Comparison of ENCODE assay signal across 9 cellular contexts in the genomic region with DNA sequence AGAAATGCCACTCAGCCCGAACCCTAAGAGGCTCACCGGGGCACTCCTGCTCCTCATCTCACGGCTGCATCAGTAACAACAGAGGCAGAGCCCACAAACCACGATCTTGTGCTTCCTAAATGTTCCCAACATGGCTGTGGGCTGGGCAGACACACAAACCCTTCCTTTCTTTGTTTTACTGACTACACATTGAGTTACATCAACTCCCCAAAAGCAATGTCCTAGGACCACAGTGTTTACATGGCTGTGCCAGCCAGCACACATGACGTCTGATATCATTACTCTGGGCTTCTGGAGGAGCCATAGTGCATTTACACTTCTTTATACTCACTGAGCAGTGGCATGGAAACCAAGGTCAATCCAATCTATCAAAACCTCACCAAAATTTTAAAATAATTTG.
A peak's percentile ranks its signal among the peaks of the same experiment; 100 is the strongest.
DNase-seq lines count a peak whose midpoint lies in the region; ATAC-seq and TF ChIP-seq lines count a peak whose summit lies in the region.
"Had no signal": no experiment of that assay in that cellular context is flagged by ENCODE, and none has a peak within 500 bp of the region (broad histone marks: within the 10 kb centered on the region; RNA-seq: fewer than 3 reads in every experiment).

No MANE protein-coding gene starts in this region.

- peak overlapping the region in 54 of 59 donors; percentile 6 to 86 (median 66) for H3K27ac ChIP-seq in dorsolateral prefrontal cortex
- peak overlapping the region; percentile 13 for H3K27ac ChIP-seq in thymus (ENCODE audit: low read depth)

- H3K4me3 ChIP-seq in MG63 (no peak overlapping the region), dorsolateral prefrontal cortex (peak overlapping the region in 1 of 59 donors; percentile 22), mucosa of descending colon (no peak overlapping the region), thymus (ENCODE audit: low read length) (no peak overlapping the region)

- TF ChIP-seq CTCF in dorsolateral prefrontal cortex (IDR thresholded peaks at IDR 0.05 in 54 of 56, conservative IDR thresholded peaks at IDR 0.05 in 2 of 56; ENCODE audit: low read depth in 1 of 56, partially characterized antibody in 56 of 56) (no peak), mucosa of descending colon (IDR thresholded peaks at IDR 0.05) (no peak)

- H3K27me3 ChIP-seq in MG63 (no peaks in the 10 kb centered on the region), dorsolateral prefrontal cortex (no peaks in the 10 kb centered on the region), thymus (ENCODE audit: control insufficient read depth, insufficient read depth) (no peaks in the 10 kb centered on the region)

- intact Hi-C loops in dorsolateral prefrontal cortex (cut with DNase I) (loop anchor here in 1 of 2 donors (10.0 kb wide), 1 partner anchor 418 kb away; no protein-coding TSS in a partner anchor), mucosa of descending colon (cut with DNase I, micrococcal nuclease) (loop anchor here in 1 of 2 donors (10.0 kb wide), 1 partner anchor 358 kb away; no protein-coding TSS in a partner anchor)

- H3K9me3 ChIP-seq in MG63 (no peaks in the 10 kb centered on the region), mucosa of descending colon (no peaks in the 10 kb centered on the region), thymus (ENCODE audit: control insufficient read depth) (no peaks in the 10 kb centered on the region)

- no peaks in the 10 kb centered on the region for H3K4me1 ChIP-seq in mucosa of descending colon (ENCODE audit: low read depth)
- no peaks in the 10 kb centered on the region for H3K4me1 ChIP-seq in thymus (ENCODE audit: control insufficient read depth, insufficient read depth, low read length)

- ATAC-seq in mucosa of descending colon: peak; percentile 26
- ATAC-seq: effector memory CD8-positive, alpha-beta T cell had no signal

- WGBS in thymus: 62% methylated on average over 5 of the region's 5 CpGs

- H3K36me3 ChIP-seq in MG63 (no peaks in the 10 kb centered on the region; the same call in 1 of the 2 replicates), mucosa of descending colon (ENCODE audit: low read depth) (no peaks in the 10 kb centered on the region), thymus (ENCODE audit: control insufficient read depth, insufficient read depth) (peaks cover 4% of the 10 kb centered on the region)

- DNase-seq in MG63: peak; percentile 64
- DNase-seq in dorsolateral prefrontal cortex: no peak
- DNase-seq in mucosa of descending colon: no peak
- no peak for DNase-seq in NK-92 treated with Interleukin-12 subunit alpha and Interleukin-12 subunit beta, amount 100 ng/mL, for 24 hours (lab: John Stamatoyannopoulos, UW)
- DNase-seq in NCI-H1436 treated with DMSO at 0.1 percent for 48 hours (lab: John Stamatoyannopoulos, UW): no peak
- no peak for DNase-seq in NCI-H2029 (lab: John Stamatoyannopoulos, UW)
- DNase-seq in DMS 273 treated with DMSO at 0.1 percent for 48 hours (lab: John Stamatoyannopoulos, UW): no peak
- DNase-seq: effector memory CD8-positive, alpha-beta T cell had no signal
